ENCODE assay signal across 1 cellular context in the genomic region with DNA sequence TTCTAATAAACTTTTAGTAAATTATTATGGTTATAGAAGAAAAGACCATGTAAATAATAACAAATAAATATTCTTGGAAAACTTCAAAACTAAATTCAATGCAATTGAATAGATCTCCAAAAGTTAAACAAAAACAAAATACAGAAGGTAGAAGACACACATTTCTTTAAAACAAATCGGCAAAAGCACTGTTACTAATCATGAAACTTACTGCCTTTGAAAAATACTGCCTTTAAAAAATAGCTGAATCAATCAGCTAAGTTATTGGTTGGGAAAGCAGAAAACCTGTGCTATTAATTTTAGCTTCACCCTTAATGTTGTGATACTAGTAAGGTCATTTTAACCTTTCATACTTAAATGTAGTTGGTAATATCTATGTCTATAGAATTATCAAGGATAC.
TF ChIP-seq lines count a peak whose summit lies in the region.

No MANE protein-coding gene starts in this region.

TF ChIP-seq in GM12878, 131 proteins besides CTCF, POLR2A, EP300 and RAD21 (continued from another document):
- TF ChIP-seq, protein P1, sequence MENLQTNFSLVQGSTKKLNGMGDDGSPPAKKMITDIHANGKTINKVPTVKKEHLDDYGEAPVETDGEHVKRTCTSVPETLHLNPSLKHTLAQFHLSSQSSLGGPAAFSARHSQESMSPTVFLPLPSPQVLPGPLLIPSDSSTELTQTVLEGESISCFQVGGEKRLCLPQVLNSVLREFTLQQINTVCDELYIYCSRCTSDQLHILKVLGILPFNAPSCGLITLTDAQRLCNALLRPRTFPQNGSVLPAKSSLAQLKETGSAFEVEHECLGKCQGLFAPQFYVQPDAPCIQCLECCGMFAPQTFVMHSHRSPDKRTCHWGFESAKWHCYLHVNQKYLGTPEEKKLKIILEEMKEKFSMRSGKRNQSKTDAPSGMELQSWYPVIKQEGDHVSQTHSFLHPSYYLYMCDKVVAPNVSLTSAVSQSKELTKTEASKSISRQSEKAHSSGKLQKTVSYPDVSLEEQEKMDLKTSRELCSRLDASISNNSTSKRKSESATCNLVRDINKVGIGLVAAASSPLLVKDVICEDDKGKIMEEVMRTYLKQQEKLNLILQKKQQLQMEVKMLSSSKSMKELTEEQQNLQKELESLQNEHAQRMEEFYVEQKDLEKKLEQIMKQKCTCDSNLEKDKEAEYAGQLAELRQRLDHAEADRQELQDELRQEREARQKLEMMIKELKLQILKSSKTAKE (IDR thresholded peaks at IDR 0.05; ENCODE audit: low read depth, poor library complexity, severe bottlenecking) = peak; percentile 20
TF ChIP-seq in GM12878: peak in this region for 5.
